Comparison of ENCODE assay signal across 21 cellular contexts in genomic region chr12:57176139-57176477, GRCh38. TPM values are rescaled to one million over a fixed set of nuclear protein-coding genes. Genes with fewer than 3 reads are reported as not detected.
DNase-seq lines count a peak whose midpoint lies in the region; ATAC-seq and TF ChIP-seq lines count a peak whose summit lies in the region.
"Had no signal": no experiment of that assay in that cellular context is flagged by ENCODE, and none has a peak within 500 bp of the region (broad histone marks: within the 10 kb centered on the region; RNA-seq: fewer than 3 reads in every experiment).

No MANE protein-coding gene starts in this region.

- H3K4me1 ChIP-seq in RWPE2 (ENCODE audit: insufficient read depth, poor library complexity, severe bottlenecking) (peaks cover 27% of the 10 kb centered on the region), foreskin keratinocyte (peaks cover 15% of the 10 kb centered on the region), vagina (peaks cover 63% of the 10 kb centered on the region)
- H3K4me1 ChIP-seq: spleen had no signal

- peak overlapping the region; percentile 9 for H3K27ac Mint-ChIP-seq in activated CD4-positive, alpha-beta T cell treated with anti-CD3 and anti-CD28 coated beads, Interleukin-2, amount 10 ng/mL, durations not matched to agents 7 days and 5 days
- H3K27ac Mint-ChIP-seq: activated naive CD8-positive, alpha-beta T cell; activated T-cell treated with anti-CD3 and anti-CD28 coated beads, Interleukin-2, amount 50 U/mL, for 24 hours; CD4-positive, alpha-beta memory T cell; stimulated activated effector memory CD8-positive, alpha-beta T cell treated with anti-CD3 and anti-CD28 coated beads, Interleukin-12 subunit alpha, Interleukin-12 subunit beta, amount 100 ng/mL, for 72 hours had no signal

- no peaks in the 10 kb centered on the region for H3K27me3 Mint-ChIP-seq in activated CD4-positive, alpha-beta T cell treated with anti-CD3 and anti-CD28 coated beads, Interleukin-2, amount 10 ng/mL, durations not matched to agents 7 days and 5 days
- H3K27me3 Mint-ChIP-seq: activated naive CD8-positive, alpha-beta T cell; activated T-cell treated with anti-CD3 and anti-CD28 coated beads, Interleukin-2, amount 50 U/mL, for 24 hours; CD4-positive, alpha-beta memory T cell had no signal

- no peak overlapping the region for H3K4me3 ChIP-seq in RWPE2 (ENCODE audit: severe bottlenecking)
- peak overlapping the region in 1 of 2 donors; percentile 9 for H3K4me3 ChIP-seq in vagina
- H3K4me3 ChIP-seq: cardiac muscle cell, SJSA1, spleen, tibial nerve had no signal

- TF ChIP-seq CTCF in RWPE2 (IDR thresholded peaks at IDR 0.05; ENCODE audit: poor library complexity, severe bottlenecking): peak; percentile 79
- TF ChIP-seq CTCF in foreskin keratinocyte (conservative IDR thresholded peaks at IDR 0.05): no peak
- no peak for TF ChIP-seq CTCF in vagina (IDR thresholded peaks at IDR 0.05)

- H3K4me3 Mint-ChIP-seq in activated CD4-positive, alpha-beta T cell treated with anti-CD3 and anti-CD28 coated beads, Interleukin-2, amount 10 ng/mL, durations not matched to agents 7 days and 5 days: no peak overlapping the region
- H3K4me3 Mint-ChIP-seq: activated naive CD8-positive, alpha-beta T cell; activated T-cell treated with anti-CD3 and anti-CD28 coated beads, Interleukin-2, amount 50 U/mL, for 24 hours; CD4-positive, alpha-beta memory T cell; stimulated activated effector memory CD8-positive, alpha-beta T cell treated with anti-CD3 and anti-CD28 coated beads, Interleukin-12 subunit alpha, Interleukin-12 subunit beta, amount 100 ng/mL, for 72 hours had no signal

- POLR2A ChIA-PET in activated CD4-positive, alpha-beta T cell treated with anti-CD3 and anti-CD28 coated beads, Interleukin-2, amount 10 ng/mL, durations not matched to agents 7 days and 5 days (lab: Charles Lee): interaction anchor here (0.5 kb wide), 1 partner anchor 64 kb away, joined by 6 read pairs; no protein-coding TSS in a partner anchor

- H3K27me3 ChIP-seq in RWPE2 (ENCODE audit: insufficient read depth, poor library complexity, severe bottlenecking): no peaks in the 10 kb centered on the region
- no peaks in the 10 kb centered on the region for H3K27me3 ChIP-seq in foreskin keratinocyte
- H3K27me3 ChIP-seq in vagina: no peaks in the 10 kb centered on the region
- H3K27me3 ChIP-seq: cardiac muscle cell, SJSA1, tibial nerve had no signal

- no peak for TF ChIP-seq POLR2A in vagina (IDR thresholded peaks at IDR 0.05)

- ATAC-seq in RWPE2 (ENCODE audit: low read depth): no peak
- no peak for ATAC-seq in foreskin keratinocyte
- no peak for ATAC-seq in GM21528 (IDR thresholded peaks at IDR 0.05; ENCODE audit: low FRiP score, unreplicated experiment)

- H3K27ac ChIP-seq in RWPE2 (ENCODE audit: poor library complexity, severe bottlenecking) (peak overlapping the region; percentile 48), foreskin keratinocyte (peak overlapping the region; percentile 51), vagina (peak overlapping the region; percentile 69)
- H3K27ac ChIP-seq: cardiac muscle cell, SJSA1 had no signal

- H3K9me3 Mint-ChIP-seq in activated CD4-positive, alpha-beta T cell treated with anti-CD3 and anti-CD28 coated beads, Interleukin-2, amount 10 ng/mL, durations not matched to agents 7 days and 5 days: no peaks in the 10 kb centered on the region
- H3K9me3 Mint-ChIP-seq: activated T-cell treated with anti-CD3 and anti-CD28 coated beads, Interleukin-2, amount 50 U/mL, for 24 hours; CD4-positive, alpha-beta memory T cell; stimulated activated effector memory CD8-positive, alpha-beta T cell treated with anti-CD3 and anti-CD28 coated beads, Interleukin-12 subunit alpha, Interleukin-12 subunit beta, amount 100 ng/mL, for 72 hours had no signal

- intact Hi-C loops in vagina (cut with DNase I): loop anchor here (10.0 kb wide), 1 partner anchor 101 kb away; the partner anchor contains the start of gene NEMP1

- no peaks in the 10 kb centered on the region for H3K9me3 ChIP-seq in RWPE2 (ENCODE audit: severe bottlenecking)
- H3K9me3 ChIP-seq in vagina: no peaks in the 10 kb centered on the region
- H3K9me3 ChIP-seq: SJSA1, spleen, tibial nerve had no signal

- CTCF ChIA-PET in activated CD4-positive, alpha-beta T cell treated with anti-CD3 and anti-CD28 coated beads, Interleukin-2, amount 10 ng/mL, durations not matched to agents 7 days and 5 days (lab: Charles Lee): interaction anchor here (0.9 to 1.6 kb wide), 9 partner anchors 10 to 107 kb away, joined by 3 to 5 read pairs (median 3); no protein-coding TSS in a partner anchor

- no peaks in the 10 kb centered on the region for H3K36me3 Mint-ChIP-seq in activated CD4-positive, alpha-beta T cell treated with anti-CD3 and anti-CD28 coated beads, Interleukin-2, amount 10 ng/mL, durations not matched to agents 7 days and 5 days (ENCODE audit: low read depth)
- H3K36me3 Mint-ChIP-seq: activated naive CD8-positive, alpha-beta T cell; CD4-positive, alpha-beta memory T cell; stimulated activated effector memory CD8-positive, alpha-beta T cell treated with anti-CD3 and anti-CD28 coated beads, Interleukin-12 subunit alpha, Interleukin-12 subunit beta, amount 100 ng/mL, for 72 hours had no signal

- no peak for DNase-seq in activated CD4-positive, alpha-beta T cell treated with anti-CD3 and anti-CD28 coated beads, Interleukin-2, amount 10 ng/mL, durations not matched to agents 7 days and 5 days
- no peak for DNase-seq in activated CD4-positive, alpha-beta T cell treated with anti-CD3 and anti-CD28 coated beads for 1 hour
- DNase-seq in RWPE2 (ENCODE audit: low spot score) (no peak), foreskin keratinocyte (no peak), vagina (ENCODE audit: extremely low spot score in 2 of 2) (no peak), T1000 (lab: John Stamatoyannopoulos, UW) (no peak), NCI-H526 (lab: John Stamatoyannopoulos, UW) (no peak)
- DNase-seq: DND-41, NCI-H1694 treated with DMSO at 0.1 percent for 48 hours, NCI-H446, spleen had no signal

- peaks cover 8% of the 10 kb centered on the region; the same call in 1 of the 2 replicates for H3K36me3 ChIP-seq in RWPE2 (ENCODE audit: low read depth)
- H3K36me3 ChIP-seq in vagina: peaks cover 0 to 57% of the 10 kb centered on the region in 2 donors

- H3K4me1 Mint-ChIP-seq in activated CD4-positive, alpha-beta T cell treated with anti-CD3 and anti-CD28 coated beads, Interleukin-2, amount 10 ng/mL, durations not matched to agents 7 days and 5 days: no peaks in the 10 kb centered on the region

RNA-seq across cellular contexts. Expression of gene LRP1-AS, which starts 28.7 kb away (rescaled TPM):
- total RNA-seq in activated CD4-positive, alpha-beta T cell treated with anti-CD3 and anti-CD28 coated beads, Interleukin-2, amount 10 ng/mL, durations not matched to agents 7 days and 5 days: not detected
- total RNA-seq in foreskin keratinocyte (not detected in 2 replicates), vagina (not detected)
- polyA plus RNA-seq in foreskin keratinocyte: not detected in 2 replicates
- total RNA-seq: cardiac muscle cell; CD4-positive, alpha-beta memory T cell; left cardiac atrium; LHCN-M2; SJSA1; spleen; tibial nerve had no signal
- polyA plus RNA-seq: cardiac muscle cell; CD4-positive, alpha-beta memory T cell; spleen had no signal

RNA-seq across cellular contexts. Expression of gene NXPH4, which starts 40.5 kb away (rescaled TPM):
- under 1 TPM; 0.29 to 0.32 TPM for total RNA-seq in activated CD4-positive, alpha-beta T cell treated with anti-CD3 and anti-CD28 coated beads, Interleukin-2, amount 10 ng/mL, durations not matched to agents 7 days and 5 days
- total RNA-seq in foreskin keratinocyte (1.2 and 1.3 TPM in 2 replicates), vagina (3.2 TPM)
- polyA plus RNA-seq in foreskin keratinocyte: 2.9 and 3.3 TPM in 2 replicates
- total RNA-seq: CD4-positive, alpha-beta memory T cell had no signal
- polyA plus RNA-seq: CD4-positive, alpha-beta memory T cell had no signal

RNA-seq across cellular contexts. Expression of gene LRP1, which starts 47.8 kb away (rescaled TPM):
- total RNA-seq in activated CD4-positive, alpha-beta T cell treated with anti-CD3 and anti-CD28 coated beads, Interleukin-2, amount 10 ng/mL, durations not matched to agents 7 days and 5 days: under 1 TPM; 0.94 TPM
- 9.8 and 17.5 TPM in 2 replicates for total RNA-seq in foreskin keratinocyte
- polyA plus RNA-seq in foreskin keratinocyte: 5.1 and 8.5 TPM in 2 replicates
- 477 TPM for total RNA-seq in vagina

RNA-seq across cellular contexts. Expression of gene SHMT2, which starts 53.4 kb away (rescaled TPM):
- total RNA-seq in activated CD4-positive, alpha-beta T cell treated with anti-CD3 and anti-CD28 coated beads, Interleukin-2, amount 10 ng/mL, durations not matched to agents 7 days and 5 days: 100 to 1,000 TPM; 137 to 141 TPM
- 200 and 237 TPM in 2 replicates for total RNA-seq in foreskin keratinocyte
- polyA plus RNA-seq in foreskin keratinocyte: 188 and 221 TPM in 2 replicates
- total RNA-seq in vagina: 54.0 TPM

Comparison
In these comparisons a context has a peak if more than half of its experiments do, and no peak if none do; other contexts are left out.
1. RNA of gene LRP1, which starts 47.8 kb away (total RNA-seq): 477 TPM in vagina (single experiment); 9.8 to 17.5 TPM in foreskin keratinocyte and 0.94 TPM in activated CD4-positive, alpha-beta T cell treated with anti-CD3 and anti-CD28 coated beads, Interleukin-2, amount 10 ng/mL, durations not matched to agents 7 days and 5 days; every median in the first group is over 10 times any median in the second.
2. Peak in every context shown above with its lines, with median percentiles within 50 percentile points of each other: H3K27ac ChIP-seq.